1 cellular context compared by ENCODE assay signal in genomic region chr17:27293898-27294688, GRCh38.
TF ChIP-seq lines count a peak whose summit lies in the region.

TSS of gene WSB1 (plus strand) at chr17:27294114. CDS start at chr17:27294396, 282 bp downstream.

TF ChIP-seq in HepG2, 621 proteins besides CTCF, POLR2A, EP300 and RAD21 (continued from another document and continues in another):
- 0 out of 2 replicates have a peak, but pooled peaks have one; percentile 80 for TF ChIP-seq ZFP36L2 (CRISPR knock-in tag; IDR thresholded peaks at IDR 0.05)
- TF ChIP-seq, protein P1, sequence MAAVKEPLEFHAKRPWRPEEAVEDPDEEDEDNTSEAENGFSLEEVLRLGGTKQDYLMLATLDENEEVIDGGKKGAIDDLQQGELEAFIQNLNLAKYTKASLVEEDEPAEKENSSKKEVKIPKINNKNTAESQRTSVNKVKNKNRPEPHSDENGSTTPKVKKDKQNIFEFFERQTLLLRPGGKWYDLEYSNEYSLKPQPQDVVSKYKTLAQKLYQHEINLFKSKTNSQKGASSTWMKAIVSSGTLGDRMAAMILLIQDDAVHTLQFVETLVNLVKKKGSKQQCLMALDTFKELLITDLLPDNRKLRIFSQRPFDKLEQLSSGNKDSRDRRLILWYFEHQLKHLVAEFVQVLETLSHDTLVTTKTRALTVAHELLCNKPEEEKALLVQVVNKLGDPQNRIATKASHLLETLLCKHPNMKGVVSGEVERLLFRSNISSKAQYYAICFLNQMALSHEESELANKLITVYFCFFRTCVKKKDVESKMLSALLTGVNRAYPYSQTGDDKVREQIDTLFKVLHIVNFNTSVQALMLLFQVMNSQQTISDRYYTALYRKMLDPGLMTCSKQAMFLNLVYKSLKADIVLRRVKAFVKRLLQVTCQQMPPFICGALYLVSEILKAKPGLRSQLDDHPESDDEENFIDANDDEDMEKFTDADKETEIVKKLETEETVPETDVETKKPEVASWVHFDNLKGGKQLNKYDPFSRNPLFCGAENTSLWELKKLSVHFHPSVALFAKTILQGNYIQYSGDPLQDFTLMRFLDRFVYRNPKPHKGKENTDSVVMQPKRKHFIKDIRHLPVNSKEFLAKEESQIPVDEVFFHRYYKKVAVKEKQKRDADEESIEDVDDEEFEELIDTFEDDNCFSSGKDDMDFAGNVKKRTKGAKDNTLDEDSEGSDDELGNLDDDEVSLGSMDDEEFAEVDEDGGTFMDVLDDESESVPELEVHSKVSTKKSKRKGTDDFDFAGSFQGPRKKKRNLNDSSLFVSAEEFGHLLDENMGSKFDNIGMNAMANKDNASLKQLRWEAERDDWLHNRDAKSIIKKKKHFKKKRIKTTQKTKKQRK (IDR thresholded peaks at IDR 0.05; ENCODE audit: low read length) = no peak
- no peak for TF ChIP-seq SMAD1 (CRISPR knock-in tag; IDR thresholded peaks at IDR 0.05; ENCODE audit: borderline replicate concordance, low read depth)
- TF ChIP-seq HDAC2 (CRISPR knock-in tag; IDR thresholded peaks at IDR 0.05) = peak; percentile 63
- peak; percentile 79; the same call in 1 of the 2 replicates for TF ChIP-seq ZNF563 (CRISPR knock-in tag; IDR thresholded peaks at IDR 0.05)
- no peak for TF ChIP-seq JUN (CRISPR knock-in tag; IDR thresholded peaks at IDR 0.05)
- peak; percentile 87 for TF ChIP-seq TBX2 (CRISPR knock-in tag; IDR thresholded peaks at IDR 0.05; ENCODE audit: borderline replicate concordance)
- peak; percentile 66 for TF ChIP-seq FOSL2 (CRISPR knock-in tag; IDR thresholded peaks at IDR 0.05)
- TF ChIP-seq ZNF562 (CRISPR knock-in tag; IDR thresholded peaks at IDR 0.05; ENCODE audit: borderline replicate concordance) = no peak
- TF ChIP-seq ZNF282 (IDR thresholded peaks at IDR 0.05; ENCODE audit: partially characterized antibody) = no peak
- no peak for TF ChIP-seq ARID2 (CRISPR knock-in tag; IDR thresholded peaks at IDR 0.05; ENCODE audit: borderline replicate concordance)
- TF ChIP-seq ASH2L (IDR thresholded peaks at IDR 0.05; ENCODE audit: insufficient read length, low read depth, low read length) = peak; percentile 80
- peak; percentile 82 for TF ChIP-seq KAT7 (CRISPR knock-in tag; IDR thresholded peaks at IDR 0.05; ENCODE audit: borderline replicate concordance)
- TF ChIP-seq, protein P2, sequence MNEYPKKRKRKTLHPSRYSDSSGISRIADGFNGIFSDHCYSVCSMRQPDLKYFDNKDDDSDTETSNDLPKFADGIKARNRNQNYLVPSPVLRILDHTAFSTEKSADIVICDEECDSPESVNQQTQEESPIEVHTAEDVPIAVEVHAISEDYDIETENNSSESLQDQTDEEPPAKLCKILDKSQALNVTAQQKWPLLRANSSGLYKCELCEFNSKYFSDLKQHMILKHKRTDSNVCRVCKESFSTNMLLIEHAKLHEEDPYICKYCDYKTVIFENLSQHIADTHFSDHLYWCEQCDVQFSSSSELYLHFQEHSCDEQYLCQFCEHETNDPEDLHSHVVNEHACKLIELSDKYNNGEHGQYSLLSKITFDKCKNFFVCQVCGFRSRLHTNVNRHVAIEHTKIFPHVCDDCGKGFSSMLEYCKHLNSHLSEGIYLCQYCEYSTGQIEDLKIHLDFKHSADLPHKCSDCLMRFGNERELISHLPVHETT (CRISPR knock-in tag; conservative IDR thresholded peaks at IDR 0.05) = peak; percentile 81; the same call in 1 of the 2 replicates
- TF ChIP-seq ZNF564 (CRISPR knock-in tag; IDR thresholded peaks at IDR 0.05) = peak; percentile 84; the same call in 1 of the 2 replicates
- TF ChIP-seq, protein P3, sequence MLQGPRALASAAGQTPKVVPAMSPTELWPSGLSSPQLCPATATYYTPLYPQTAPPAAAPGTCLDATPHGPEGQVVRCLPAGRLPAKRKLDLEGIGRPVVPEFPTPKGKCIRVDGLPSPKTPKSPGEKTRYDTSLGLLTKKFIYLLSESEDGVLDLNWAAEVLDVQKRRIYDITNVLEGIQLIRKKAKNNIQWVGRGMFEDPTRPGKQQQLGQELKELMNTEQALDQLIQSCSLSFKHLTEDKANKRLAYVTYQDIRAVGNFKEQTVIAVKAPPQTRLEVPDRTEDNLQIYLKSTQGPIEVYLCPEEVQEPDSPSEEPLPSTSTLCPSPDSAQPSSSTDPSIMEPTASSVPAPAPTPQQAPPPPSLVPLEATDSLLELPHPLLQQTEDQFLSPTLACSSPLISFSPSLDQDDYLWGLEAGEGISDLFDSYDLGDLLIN (CRISPR knock-in tag; IDR thresholded peaks at IDR 0.05; ENCODE audit: borderline replicate concordance) = 0 out of 2 replicates have a peak, but pooled peaks have one; percentile 61
- TF ChIP-seq LRRFIP1 (CRISPR knock-in tag; conservative IDR thresholded peaks at IDR 0.05) = no peak
- TF ChIP-seq ZNF614 (CRISPR knock-in tag; IDR thresholded peaks at IDR 0.05; ENCODE audit: borderline replicate concordance) = peak; percentile 58; the same call in 1 of the 2 replicates
- TF ChIP-seq FIP1L1 (IDR thresholded peaks at IDR 0.05; ENCODE audit: borderline replicate concordance, insufficient read depth, low read depth, low read length) = no peak
- no peak for TF ChIP-seq REXO4 (CRISPR knock-in tag; IDR thresholded peaks at IDR 0.05; ENCODE audit: borderline replicate concordance)
- TF ChIP-seq ZNF33B (CRISPR knock-in tag; IDR thresholded peaks at IDR 0.05) = no peak
- TF ChIP-seq, protein P4, sequence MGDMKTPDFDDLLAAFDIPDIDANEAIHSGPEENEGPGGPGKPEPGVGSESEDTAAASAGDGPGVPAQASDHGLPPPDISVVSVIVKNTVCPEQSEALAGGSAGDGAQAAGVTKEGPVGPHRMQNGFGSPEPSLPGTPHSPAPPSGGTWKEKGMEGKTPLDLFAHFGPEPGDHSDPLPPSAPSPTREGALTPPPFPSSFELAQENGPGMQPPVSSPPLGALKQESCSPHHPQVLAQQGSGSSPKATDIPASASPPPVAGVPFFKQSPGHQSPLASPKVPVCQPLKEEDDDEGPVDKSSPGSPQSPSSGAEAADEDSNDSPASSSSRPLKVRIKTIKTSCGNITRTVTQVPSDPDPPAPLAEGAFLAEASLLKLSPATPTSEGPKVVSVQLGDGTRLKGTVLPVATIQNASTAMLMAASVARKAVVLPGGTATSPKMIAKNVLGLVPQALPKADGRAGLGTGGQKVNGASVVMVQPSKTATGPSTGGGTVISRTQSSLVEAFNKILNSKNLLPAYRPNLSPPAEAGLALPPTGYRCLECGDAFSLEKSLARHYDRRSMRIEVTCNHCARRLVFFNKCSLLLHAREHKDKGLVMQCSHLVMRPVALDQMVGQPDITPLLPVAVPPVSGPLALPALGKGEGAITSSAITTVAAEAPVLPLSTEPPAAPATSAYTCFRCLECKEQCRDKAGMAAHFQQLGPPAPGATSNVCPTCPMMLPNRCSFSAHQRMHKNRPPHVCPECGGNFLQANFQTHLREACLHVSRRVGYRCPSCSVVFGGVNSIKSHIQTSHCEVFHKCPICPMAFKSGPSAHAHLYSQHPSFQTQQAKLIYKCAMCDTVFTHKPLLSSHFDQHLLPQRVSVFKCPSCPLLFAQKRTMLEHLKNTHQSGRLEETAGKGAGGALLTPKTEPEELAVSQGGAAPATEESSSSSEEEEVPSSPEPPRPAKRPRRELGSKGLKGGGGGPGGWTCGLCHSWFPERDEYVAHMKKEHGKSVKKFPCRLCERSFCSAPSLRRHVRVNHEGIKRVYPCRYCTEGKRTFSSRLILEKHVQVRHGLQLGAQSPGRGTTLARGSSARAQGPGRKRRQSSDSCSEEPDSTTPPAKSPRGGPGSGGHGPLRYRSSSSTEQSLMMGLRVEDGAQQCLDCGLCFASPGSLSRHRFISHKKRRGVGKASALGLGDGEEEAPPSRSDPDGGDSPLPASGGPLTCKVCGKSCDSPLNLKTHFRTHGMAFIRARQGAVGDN (CRISPR knock-in tag; IDR thresholded peaks at IDR 0.05) = peak; percentile 95
- peak; percentile 77; the same call in 2 of the 3 replicates for TF ChIP-seq MXI1 (IDR thresholded peaks at IDR 0.05; ENCODE audit: borderline replicate concordance, low read depth, low read length)
- TF ChIP-seq SNRNP70 (IDR thresholded peaks at IDR 0.05; ENCODE audit: low read depth, low read length) = no peak
- TF ChIP-seq ZFY (CRISPR knock-in tag; IDR thresholded peaks at IDR 0.05) = peak; percentile 90
- 0 out of 2 replicates have a peak, but pooled peaks have one; percentile 57 for TF ChIP-seq REL (CRISPR knock-in tag; conservative IDR thresholded peaks at IDR 0.05)
- TF ChIP-seq MAFG (CRISPR knock-in tag; IDR thresholded peaks at IDR 0.05) = no peak
- no peak for TF ChIP-seq IRF9 (CRISPR knock-in tag; IDR thresholded peaks at IDR 0.05; ENCODE audit: borderline replicate concordance)
- TF ChIP-seq, protein P5, sequence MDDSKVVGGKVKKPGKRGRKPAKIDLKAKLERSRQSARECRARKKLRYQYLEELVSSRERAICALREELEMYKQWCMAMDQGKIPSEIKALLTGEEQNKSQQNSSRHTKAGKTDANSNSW (CRISPR knock-in tag; IDR thresholded peaks at IDR 0.05; ENCODE audit: borderline replicate concordance) = no peak
- peak; percentile 88 for TF ChIP-seq PHF21A (CRISPR knock-in tag; IDR thresholded peaks at IDR 0.05)
- TF ChIP-seq ELF4 (CRISPR knock-in tag; IDR thresholded peaks at IDR 0.05; ENCODE audit: borderline replicate concordance) = no peak
- TF ChIP-seq IKZF5 (CRISPR knock-in tag; IDR thresholded peaks at IDR 0.05) = peak; percentile 94
- no peak; the same call in 1 of the 2 replicates for TF ChIP-seq ZNF567 (CRISPR knock-in tag; IDR thresholded peaks at IDR 0.05; ENCODE audit: borderline replicate concordance)
- peak; percentile 95 for TF ChIP-seq PHF8 (CRISPR knock-in tag; IDR thresholded peaks at IDR 0.05)
- no peak; the same call in 1 of the 2 replicates for TF ChIP-seq NCOA2 (CRISPR knock-in tag; IDR thresholded peaks at IDR 0.05)
- no peak for TF ChIP-seq GPN1 (CRISPR knock-in tag; IDR thresholded peaks at IDR 0.05; ENCODE audit: borderline replicate concordance)
- TF ChIP-seq SOX5 (CRISPR knock-in tag; IDR thresholded peaks at IDR 0.05; ENCODE audit: borderline replicate concordance) = 0 out of 2 replicates have a peak, but pooled peaks have one; percentile 55
- TF ChIP-seq ZNF232 (CRISPR knock-in tag; IDR thresholded peaks at IDR 0.05; ENCODE audit: borderline replicate concordance) = peak; percentile 46; the same call in 1 of the 2 replicates
- no peak for TF ChIP-seq IRX3 (CRISPR knock-in tag; IDR thresholded peaks at IDR 0.05; ENCODE audit: borderline replicate concordance, low read depth)
- no peak for TF ChIP-seq U2AF1 (optimal IDR thresholded peaks at IDR 0.05; ENCODE audit: low read depth, low read length)
- TF ChIP-seq HNF1A (IDR thresholded peaks at IDR 0.05; ENCODE audit: low read depth) = no peak
- peak; percentile 33; the same call in 1 of the 2 replicates for TF ChIP-seq HNF1A (CRISPR knock-in tag; IDR thresholded peaks at IDR 0.05; ENCODE audit: borderline replicate concordance)
- no peak for TF ChIP-seq CBX1 (IDR thresholded peaks at IDR 0.05; ENCODE audit: low read depth)
